Comparison of ENCODE assay signal across 3 cellular contexts in genomic region chr15:76377751-76378150, GRCh38.
TF ChIP-seq lines count a peak whose summit lies in the region.

No MANE protein-coding gene starts in this region.

TF ChIP-seq in HepG2, 621 proteins besides CTCF, POLR2A, EP300 and RAD21:
- TF ChIP-seq EZH2 (conservative IDR thresholded peaks at IDR 0.05; ENCODE audit: low read depth, low read length) (no peak), ZKSCAN1 (IDR thresholded peaks at IDR 0.05; ENCODE audit: low read length) (peak; percentile 87), MATR3 (CRISPR knock-in tag; IDR thresholded peaks at IDR 0.05) (no peak), SRF (IDR thresholded peaks at IDR 0.05; ENCODE audit: low read depth, low read length) (no peak)

TF ChIP-seq in A549, 52 proteins besides CTCF, POLR2A, EP300 and RAD21:
- TF ChIP-seq GATA3 (IDR thresholded peaks at IDR 0.05; ENCODE audit: borderline replicate concordance) (no peak), BCL3 (IDR thresholded peaks at IDR 0.05) (no peak), EHF (CRISPR knock-in tag; IDR thresholded peaks at IDR 0.05) (no peak), HOXB13 (CRISPR knock-in tag; IDR thresholded peaks at IDR 0.05; ENCODE audit: low read depth) (no peak), USF2 (IDR thresholded peaks at IDR 0.05) (no peak), ZNF302 (CRISPR knock-in tag; IDR thresholded peaks at IDR 0.05) (no peak), KDM1A (IDR thresholded peaks at IDR 0.05; ENCODE audit: low read depth) (no peak), HOXB5 (CRISPR knock-in tag; IDR thresholded peaks at IDR 0.05) (no peak), JUNB (IDR thresholded peaks at IDR 0.05) (no peak), FOXS1 (CRISPR knock-in tag; IDR thresholded peaks at IDR 0.05) (no peak), NPAS2 (CRISPR knock-in tag; IDR thresholded peaks at IDR 0.05; ENCODE audit: borderline replicate concordance) (no peak), REST (IDR thresholded peaks at IDR 0.05) (no peak), RCOR1 (IDR thresholded peaks at IDR 0.05; ENCODE audit: low read depth, low read length) (no peak), CHD2 (IDR thresholded peaks at IDR 0.05; ENCODE audit: low read length, partially characterized antibody) (no peak), ZFP36 (IDR thresholded peaks at IDR 0.05; ENCODE audit: borderline replicate concordance, partially characterized antibody) (no peak), PBX3 (IDR thresholded peaks at IDR 0.05) (no peak), MYC (IDR thresholded peaks at IDR 0.05; ENCODE audit: borderline replicate concordance, low read length) (no peak), ELK1 (IDR thresholded peaks at IDR 0.05; ENCODE audit: low read depth, low read length) (no peak)

TF ChIP-seq in K562, 482 proteins besides CTCF, POLR2A, EP300 and RAD21:
- no peak for TF ChIP-seq ELF4 (CRISPR knock-in tag; IDR thresholded peaks at IDR 0.05)
- TF ChIP-seq ZKSCAN1 (IDR thresholded peaks at IDR 0.05; ENCODE audit: low read depth, low read length), result peak; percentile 76; the same call in 1 of the 2 replicates
